Comparison of ENCODE assay signal across 8 cellular contexts in the genomic region with DNA sequence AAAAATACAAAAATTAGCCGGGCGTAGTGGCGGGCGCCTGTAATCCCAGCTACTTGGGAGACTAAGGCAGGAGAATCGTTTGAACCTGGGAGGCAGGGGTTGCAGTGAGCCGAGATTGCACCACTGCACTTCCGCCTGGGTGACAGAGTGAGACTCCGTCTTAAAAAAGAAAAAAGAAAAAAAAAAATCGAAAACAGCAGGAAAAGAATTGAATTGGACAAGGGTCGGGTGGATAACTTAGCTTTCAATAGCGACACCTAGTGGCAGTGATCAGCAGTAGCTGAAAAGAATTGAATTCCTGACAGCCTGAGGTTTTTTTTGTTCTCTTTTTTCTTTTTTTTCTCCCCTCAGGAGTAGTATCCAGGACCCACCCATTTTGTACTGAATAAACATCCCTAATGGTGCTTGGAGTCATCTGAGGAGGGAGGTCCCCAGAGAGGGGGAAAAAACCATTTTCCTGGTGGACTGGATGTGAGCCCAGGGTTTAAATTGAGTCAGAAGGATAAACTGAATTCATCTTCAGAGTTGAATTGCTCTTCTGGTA. TPM values are rescaled to one million over a fixed set of nuclear protein-coding genes. Genes with fewer than 3 reads are reported as not detected.
A peak's percentile ranks its signal among the peaks of the same experiment; 100 is the strongest.
DNase-seq lines count a peak whose midpoint lies in the region; ATAC-seq and TF ChIP-seq lines count a peak whose summit lies in the region.

No MANE protein-coding gene starts in this region.

- H3K9me3 ChIP-seq in HUES64 (ENCODE audit: insufficient read depth, low read depth, low read length) (no peaks in the 10 kb centered on the region), NT2/D1 (ENCODE audit: insufficient read depth, low read length) (no peaks in the 10 kb centered on the region), neural progenitor cell (ENCODE audit: low read depth) (no peaks in the 10 kb centered on the region), uterus (no peaks in the 10 kb centered on the region)

- H3K4me1 ChIP-seq in HUES64 (ENCODE audit: insufficient read depth, low read length) = 0 out of 2 replicates have a peak, but pooled peaks cover 3% of the 10 kb centered on the region
- no peaks in the 10 kb centered on the region for H3K4me1 ChIP-seq in NT2/D1 (ENCODE audit: insufficient read depth, insufficient read length)
- H3K4me1 ChIP-seq in neural progenitor cell = no peaks in the 10 kb centered on the region
- no peaks in the 10 kb centered on the region for H3K4me1 ChIP-seq in uterus

- H3K27me3 ChIP-seq in HUES64 (ENCODE audit: insufficient read depth, low read length) (no peaks in the 10 kb centered on the region), NT2/D1 (ENCODE audit: insufficient read depth, insufficient read length) (no peaks in the 10 kb centered on the region), neural progenitor cell (no peaks in the 10 kb centered on the region), uterus (no peaks in the 10 kb centered on the region)

- intact Hi-C loops in uterus (cut with DNase I; ENCODE audit: low total_unique reads) = loop anchor here (5.0 kb wide), 1 partner anchor 253 kb away; no protein-coding TSS in a partner anchor

- H2AFZ ChIP-seq in neural progenitor cell (replicated peaks) = peak overlapping the region; percentile 66

- H3K9ac ChIP-seq in HUES64 (ENCODE audit: low read depth, low read length) (no peak overlapping the region), NT2/D1 (ENCODE audit: insufficient read length, low read depth) (no peak overlapping the region), neural progenitor cell (no peak overlapping the region)

- no peaks in the 10 kb centered on the region for H3F3A ChIP-seq in neural progenitor cell (ENCODE audit: low read depth)

- no peak overlapping the region for H3K27ac Mint-ChIP-seq in neural progenitor cell

- H3K4me3 ChIP-seq in HUES64 (ENCODE audit: low read length) = peak overlapping the region; percentile 32; the same call in 1 of the 2 replicates
- H3K4me3 ChIP-seq in NT2/D1 (ENCODE audit: insufficient read length, low read depth) = no peak overlapping the region
- H3K4me3 ChIP-seq in neural progenitor cell = peak overlapping the region; percentile 25
- H3K4me3 ChIP-seq in uterus = no peak overlapping the region

- no peak for TF ChIP-seq POLR2A in uterus (IDR thresholded peaks at IDR 0.05)

- H4K20me1 ChIP-seq in neural progenitor cell (ENCODE audit: low read depth) = no peaks in the 10 kb centered on the region

- no peaks in the 10 kb centered on the region for H3K79me2 ChIP-seq in neural progenitor cell (ENCODE audit: low read depth)

- DNase-seq in DMS53 treated with DMSO at 0.1 percent for 48 hours (lab: John Stamatoyannopoulos, UW; ENCODE audit: unreplicated experiment) = peak; percentile 91
- peak; percentile 79 for DNase-seq in NT2/D1 (ENCODE audit: low read depth, low spot score)
- DNase-seq in activated T-cell treated with anti-CD3 and anti-CD28 coated beads for 1 hour (ENCODE audit: low read depth) = peak; percentile 19
- DNase-seq in fibroblast of the conjunctiva (ENCODE audit: low read depth) = peak; percentile 84
- DNase-seq in neural progenitor cell (ENCODE audit: low spot score) = peak; percentile 90
- DNase-seq in uterus = peak; percentile 47 to 50

- H3K27ac ChIP-seq in HUES64 (ENCODE audit: low read depth, low read length) (no peak overlapping the region), neural progenitor cell (no peak overlapping the region), uterus (no peak overlapping the region)

- no peak for ATAC-seq in GM19023 (IDR thresholded peaks at IDR 0.05; ENCODE audit: unreplicated experiment)

- peaks cover 10% of the 10 kb centered on the region for H3K4me1 Mint-ChIP-seq in neural progenitor cell

- H3K36me3 Mint-ChIP-seq in neural progenitor cell = no peaks in the 10 kb centered on the region

- TF ChIP-seq CTCF in neural progenitor cell (IDR thresholded peaks at IDR 0.05) = peak; percentile 89
- peak; percentile 68 to 90 (median 80) for TF ChIP-seq CTCF in uterus (IDR thresholded peaks at IDR 0.05)

- 33% methylated on average over 11 of the region's 11 CpGs for WGBS in HUES64

- H3K4me2 ChIP-seq in neural progenitor cell = peak overlapping the region; percentile 59

- peaks cover 6% of the 10 kb centered on the region for H3K27me3 Mint-ChIP-seq in neural progenitor cell (ENCODE audit: insufficient read depth, low read depth)

- no peaks in the 10 kb centered on the region for H3K9me3 Mint-ChIP-seq in neural progenitor cell

- no peaks in the 10 kb centered on the region for H3K36me3 ChIP-seq in HUES64 (ENCODE audit: insufficient read depth, low read length)
- no peaks in the 10 kb centered on the region for H3K36me3 ChIP-seq in NT2/D1 (ENCODE audit: insufficient read depth, insufficient read length, low read length)
- no peaks in the 10 kb centered on the region for H3K36me3 ChIP-seq in neural progenitor cell
- H3K36me3 ChIP-seq in uterus = no peaks in the 10 kb centered on the region

- H3K4me3 Mint-ChIP-seq in neural progenitor cell = no peak overlapping the region

RNA-seq across cellular contexts. Expression of a gene that starts 55.1 kb away (rescaled TPM):
- 199 TPM for polyA plus RNA-seq in HUES64 (2013, experiment 1 of 2)
- 216 TPM for polyA plus RNA-seq in HUES64 (2013, experiment 2 of 2)
- total RNA-seq in neural progenitor cell (ENCODE audit: low replicate concordance) (49.0 and 93.9 TPM in 2 replicates), uterus (10 to 100 TPM; 15.4 to 56.6 (median 29.1) TPM)

Comparison
In these comparisons a context has a peak if more than half of its experiments do, and no peak if none do; other contexts are left out.
1. DNase-seq: peak in every context shown above with its lines; median percentile 91 in DMS53 treated with DMSO at 0.1 percent for 48 hours; 90 in neural progenitor cell; 84 in fibroblast of the conjunctiva; 79 in NT2/D1; 48 in uterus; 19 in activated T-cell treated with anti-CD3 and anti-CD28 coated beads for 1 hour.
2. H3K4me3 ChIP-seq: peak in HUES64 (single experiment) and neural progenitor cell (single experiment); none in NT2/D1 (single experiment) and uterus (0 of 2).